In genomic region chr3:196988241-196989029, GRCh38 we compare ENCODE assay signal across 1 cellular context.
TF ChIP-seq lines count a peak whose summit lies in the region.

No MANE protein-coding gene starts in this region.

TF ChIP-seq in HepG2, 621 proteins besides CTCF, POLR2A, EP300 and RAD21 (continued from another document):
- TF ChIP-seq FOXP4 (CRISPR knock-in tag; IDR thresholded peaks at IDR 0.05) (peak; percentile 67), ZNF557 (CRISPR knock-in tag; IDR thresholded peaks at IDR 0.05) (0 out of 2 replicates have a peak, but pooled peaks have one; percentile 18), HNF4G (IDR thresholded peaks at IDR 0.05; ENCODE audit: borderline replicate concordance, low read depth, low read length) (peak; percentile 80; the same call in 1 of the 2 replicates), HNF4G (CRISPR knock-in tag; IDR thresholded peaks at IDR 0.05; ENCODE audit: borderline replicate concordance, low read depth) (peak; percentile 69; the same call in 1 of the 2 replicates), ZNF562 (CRISPR knock-in tag; IDR thresholded peaks at IDR 0.05; ENCODE audit: borderline replicate concordance) (no peak), HMGXB4 (CRISPR knock-in tag; IDR thresholded peaks at IDR 0.05; ENCODE audit: borderline replicate concordance in 1 of 2, low read depth in 1 of 2) (peak; percentile 48 to 75), ZNF580 (CRISPR knock-in tag; IDR thresholded peaks at IDR 0.05; ENCODE audit: borderline replicate concordance, low read depth) (peak; percentile 64; the same call in 1 of the 2 replicates), EEA1 (CRISPR knock-in tag; IDR thresholded peaks at IDR 0.05; ENCODE audit: borderline replicate concordance) (peak; percentile 62; the same call in 1 of the 2 replicates), NFRKB (IDR thresholded peaks at IDR 0.05) (no peak), MTERF4 (CRISPR knock-in tag; IDR thresholded peaks at IDR 0.05) (0 out of 2 replicates have a peak, but pooled peaks have one; percentile 35), MIER2 (CRISPR knock-in tag; IDR thresholded peaks at IDR 0.05) (0 out of 2 replicates have a peak, but pooled peaks have one; percentile 13), JUN (CRISPR knock-in tag; IDR thresholded peaks at IDR 0.05) (no peak), NR2F6 (IDR thresholded peaks at IDR 0.05) (no peak), NR2F6 (CRISPR knock-in tag; IDR thresholded peaks at IDR 0.05) (peak; percentile 4; the same call in 1 of the 2 replicates), ATF7 (IDR thresholded peaks at IDR 0.05) (no peak), ATF7 (CRISPR knock-in tag; IDR thresholded peaks at IDR 0.05) (no peak), PPARG (CRISPR knock-in tag; conservative IDR thresholded peaks at IDR 0.05) (peak; percentile 54), HNRNPUL1 (IDR thresholded peaks at IDR 0.05; ENCODE audit: low read depth, low read length) (no peak), RBM39 (IDR thresholded peaks at IDR 0.05; ENCODE audit: low read depth, low read length, poor library complexity, severe bottlenecking) (no peak), MEIS1 (CRISPR knock-in tag; IDR thresholded peaks at IDR 0.05; ENCODE audit: borderline replicate concordance) (no peak; the same call in 1 of the 2 replicates), ZNF503 (CRISPR knock-in tag; IDR thresholded peaks at IDR 0.05) (peak; percentile 54; the same call in 1 of the 2 replicates), ZNF256 (CRISPR knock-in tag; conservative IDR thresholded peaks at IDR 0.05) (0 out of 2 replicates have a peak, but pooled peaks have one; percentile 30), ZUFSP (CRISPR knock-in tag; IDR thresholded peaks at IDR 0.05; ENCODE audit: borderline replicate concordance) (no peak), ZNF451 (CRISPR knock-in tag; IDR thresholded peaks at IDR 0.05) (peak; percentile 53; the same call in 1 of the 2 replicates), ZBTB8A (CRISPR knock-in tag; IDR thresholded peaks at IDR 0.05; ENCODE audit: borderline replicate concordance, low read depth) (no peak), ARNTL (CRISPR knock-in tag; IDR thresholded peaks at IDR 0.05) (peak; percentile 65; the same call in 1 of the 2 replicates), BRD4 (CRISPR knock-in tag; IDR thresholded peaks at IDR 0.05) (peak; percentile 33; the same call in 1 of the 2 replicates), KMT2A (CRISPR knock-in tag; IDR thresholded peaks at IDR 0.05) (0 out of 2 replicates have a peak, but pooled peaks have one; percentile 69), TBX2 (CRISPR knock-in tag; IDR thresholded peaks at IDR 0.05; ENCODE audit: borderline replicate concordance) (peak; percentile 56; the same call in 1 of the 2 replicates), ZNF431 (CRISPR knock-in tag; IDR thresholded peaks at IDR 0.05; ENCODE audit: borderline replicate concordance, low read depth) (no peak), BCL3 (CRISPR knock-in tag; IDR thresholded peaks at IDR 0.05) (no peak), ZNF768 (CRISPR knock-in tag; IDR thresholded peaks at IDR 0.05) (peak; percentile 40; the same call in 1 of the 2 replicates)
